8 cellular contexts compared by ENCODE assay signal in the genomic region with DNA sequence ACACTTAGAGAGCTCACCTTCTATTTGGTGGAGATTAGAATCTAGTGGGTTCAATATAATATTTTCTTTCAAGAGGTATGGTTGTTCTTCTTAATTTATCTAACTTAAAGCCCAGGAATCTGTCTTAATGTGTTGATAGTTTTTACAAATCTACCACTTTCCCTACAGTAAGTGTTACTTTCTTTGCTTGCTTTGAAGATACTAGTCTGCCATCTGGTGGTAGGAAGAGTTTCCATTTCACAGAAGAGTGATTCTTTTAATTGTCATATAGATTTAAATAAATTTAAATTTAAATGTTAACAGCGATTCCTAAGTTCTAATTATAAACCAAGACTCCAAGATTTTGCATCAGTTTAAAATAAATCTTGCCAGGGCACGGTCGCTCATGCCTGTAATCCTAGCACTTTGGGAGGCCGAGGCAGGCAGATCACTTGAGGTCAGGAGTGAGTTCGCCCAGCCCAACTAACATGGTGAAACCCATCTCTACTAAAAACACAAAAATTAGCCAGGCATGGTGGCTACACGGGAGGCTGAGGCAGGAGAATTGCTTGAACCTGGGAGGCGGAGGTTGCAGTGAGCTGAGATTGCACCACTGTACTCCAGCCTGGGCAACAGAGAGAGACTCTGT. TPM values are rescaled to one million over a fixed set of nuclear protein-coding genes. Genes with fewer than 3 reads are reported as not detected.
DNase-seq lines count a peak whose midpoint lies in the region; ATAC-seq, FAIRE-seq and TF ChIP-seq lines count a peak whose summit lies in the region.

No MANE protein-coding gene starts in this region.

- no peak overlapping the region for H3K4me3 ChIP-seq in CD4-positive, alpha-beta memory T cell (ENCODE audit: low read length in 2 of 2)
- H3K4me3 ChIP-seq in kidney (ENCODE audit: low read length in 2 of 2) = no peak overlapping the region

- POLR2A ChIA-PET in CD4-positive, alpha-beta memory T cell (lab: Charles Lee; ENCODE audit: partially characterized antibody) = no interaction called here

- peaks cover 0 to 2% (median 0%) of the 10 kb centered on the region in 4 donors for H3K4me1 Mint-ChIP-seq in CD4-positive, alpha-beta memory T cell
- H3K4me1 Mint-ChIP-seq in brain (no peaks in the 10 kb centered on the region), type B pancreatic cell (ENCODE audit: unreplicated experiment) (no peaks in the 10 kb centered on the region)

- H3K27me3 Mint-ChIP-seq in CD4-positive, alpha-beta memory T cell = no peaks in the 10 kb centered on the region
- no peaks in the 10 kb centered on the region for H3K27me3 Mint-ChIP-seq in brain
- H3K27me3 Mint-ChIP-seq in type B pancreatic cell = no peaks in the 10 kb centered on the region

- no peak for TF ChIP-seq POLR2A in H54 (IDR thresholded peaks at IDR 0.05; ENCODE audit: low read depth, low read length)

- peak; percentile 32 to 44 (median 43) for DNase-seq in CD4-positive, alpha-beta memory T cell
- DNase-seq in NCI-H1694 (lab: John Stamatoyannopoulos, UW) (peak; percentile 1), kidney (no peak), type B pancreatic cell (ENCODE audit: extremely low spot score, unreplicated experiment) (no peak), H54 (ENCODE audit: insufficient read length, low spot score) (no peak)

- CTCF ChIA-PET in CD4-positive, alpha-beta memory T cell (lab: Charles Lee; ENCODE audit: partially characterized antibody) = interaction anchor here (0.9 to 11.5 kb wide), 14 partner anchors 10 to 316 kb away, joined by 3 to 266 read pairs (median 4); a partner anchor contains a TSS

- H3K27me3 ChIP-seq in CD4-positive, alpha-beta memory T cell (ENCODE audit: insufficient read depth, low read length) = no peaks in the 10 kb centered on the region

- peak; percentile 77 to 86 for TF ChIP-seq CTCF in brain (conservative IDR thresholded peaks at IDR 0.05)
- TF ChIP-seq CTCF in kidney (IDR thresholded peaks at IDR 0.05; ENCODE audit: borderline replicate concordance, extremely low read depth, insufficient read depth) = peak; percentile 57
- peak; percentile 86 for TF ChIP-seq CTCF in type B pancreatic cell (conservative IDR thresholded peaks at IDR 0.05)

- no peak overlapping the region for H3K27ac ChIP-seq in CD4-positive, alpha-beta memory T cell (ENCODE audit: low read depth, low read length)
- H3K27ac ChIP-seq in kidney (ENCODE audit: low read depth in 2 of 2, low read length in 2 of 2) = no peak overlapping the region

- intact Hi-C loops in CD4-positive, alpha-beta memory T cell (cut with micrococcal nuclease) = loop anchor here (1.0 to 5.0 kb wide), 6 partner anchors 74 to 544 kb away; a partner anchor contains a TSS
- intact Hi-C loops in kidney (cut with DNase I) = loop anchor here (10.0 kb wide), 1 partner anchor 81 kb away; no protein-coding TSS in a partner anchor

- H3K36me3 ChIP-seq in CD4-positive, alpha-beta memory T cell (ENCODE audit: insufficient read depth, low read length) = no peaks in the 10 kb centered on the region
- H3K36me3 ChIP-seq in kidney (ENCODE audit: control insufficient read depth in 1 of 2, insufficient read depth in 2 of 2, low read length in 2 of 2) = no peaks in the 10 kb centered on the region

- H3K27ac Mint-ChIP-seq in CD4-positive, alpha-beta memory T cell = no peak overlapping the region
- no peak overlapping the region for H3K27ac Mint-ChIP-seq in brain
- no peak overlapping the region for H3K27ac Mint-ChIP-seq in type B pancreatic cell

- H3K9ac ChIP-seq in kidney (ENCODE audit: low read length in 2 of 2) = no peak overlapping the region

- no peaks in the 10 kb centered on the region for H3K9me3 Mint-ChIP-seq in CD4-positive, alpha-beta memory T cell
- no peaks in the 10 kb centered on the region for H3K9me3 Mint-ChIP-seq in brain
- no peaks in the 10 kb centered on the region for H3K9me3 Mint-ChIP-seq in type B pancreatic cell

- no peak overlapping the region for H3K4me3 Mint-ChIP-seq in CD4-positive, alpha-beta memory T cell
- H3K4me3 Mint-ChIP-seq in brain (no peak overlapping the region), type B pancreatic cell (no peak overlapping the region)

- FAIRE-seq in kidney (lab: Jason Lieb, UNC) = peak; percentile 97
- no peak for FAIRE-seq in H54 (lab: Jason Lieb, UNC)

- H3K4me1 ChIP-seq in CD4-positive, alpha-beta memory T cell (ENCODE audit: insufficient read depth, low read length) = no peaks in the 10 kb centered on the region
- H3K4me1 ChIP-seq in kidney (ENCODE audit: control insufficient read depth in 1 of 2, insufficient read depth in 1 of 2, low read depth in 1 of 2, low read length in 2 of 2) = peaks cover 0 to 3% of the 10 kb centered on the region in 2 donors

- peak; percentile 73 for ATAC-seq in GM18868 (IDR thresholded peaks at IDR 0.05; ENCODE audit: unreplicated experiment)
- no peak for ATAC-seq in HG02763 (IDR thresholded peaks at IDR 0.05; ENCODE audit: unreplicated experiment)

- no peaks in the 10 kb centered on the region for H3K9me3 ChIP-seq in CD4-positive, alpha-beta memory T cell (ENCODE audit: control insufficient read depth in 1 of 2, low read length in 2 of 2)
- H3K9me3 ChIP-seq in kidney (ENCODE audit: control insufficient read depth in 1 of 2, low read length in 2 of 2) = no peaks in the 10 kb centered on the region

- H3K36me3 Mint-ChIP-seq in CD4-positive, alpha-beta memory T cell = no peaks in the 10 kb centered on the region
- H3K36me3 Mint-ChIP-seq in brain (peaks cover 3% of the 10 kb centered on the region), type B pancreatic cell (peaks cover 4% of the 10 kb centered on the region)

RNA-seq across cellular contexts. Expression of a gene that starts 43.5 kb away (rescaled TPM):
- 10 to 100 TPM; 16.7 to 18.3 TPM for total RNA-seq in CD4-positive, alpha-beta memory T cell
- polyA plus RNA-seq in CD4-positive, alpha-beta memory T cell = 10 to 100 TPM; 21.2 to 24.9 TPM
- 24.9 TPM for polyA plus RNA-seq in brain (ENCODE audit: insufficient read depth, low read depth, low replicate concordance)
- total RNA-seq in kidney = 30.4 TPM
- polyA plus RNA-seq in kidney (ENCODE audit: insufficient read depth, low read depth, low replicate concordance) = 49.5 TPM
- 26.5 and 27.5 TPM in 2 replicates for total RNA-seq in type B pancreatic cell (ENCODE audit: low replicate concordance)

Comparison
In these comparisons a context has a peak if more than half of its experiments do, and no peak if none do; other contexts are left out.
1. DNase-seq: peak in CD4-positive, alpha-beta memory T cell (5 of 5) and NCI-H1694 (single experiment); none in kidney (single experiment), type B pancreatic cell (single experiment) and H54 (single experiment).
2. Peak in every context shown above with its lines, with median percentiles within 50 percentile points of each other: CTCF ChIP-seq.